Comparison of ENCODE assay signal across 9 cellular contexts in genomic region chr19:51366999-51367564, GRCh38. TPM values are rescaled to one million over a fixed set of nuclear protein-coding genes. Genes with fewer than 3 reads are reported as not detected.
A peak's percentile ranks its signal among the peaks of the same experiment; 100 is the strongest.
DNase-seq lines count a peak whose midpoint lies in the region; ATAC-seq, FAIRE-seq and TF ChIP-seq lines count a peak whose summit lies in the region.
"Had no signal": no experiment of that assay in that cellular context is flagged by ENCODE, and none has a peak within 500 bp of the region (broad histone marks: within the 10 kb centered on the region; RNA-seq: fewer than 3 reads in every experiment).

No MANE protein-coding gene starts in this region.

- DNase-seq in natural killer cell (peak; percentile 64), DMS153 treated with DMSO at 0.1 percent for 48 hours (lab: John Stamatoyannopoulos, UW; ENCODE audit: unreplicated experiment) (no peak), RCC 7860 (ENCODE audit: low spot score) (no peak)

- no peaks in the 10 kb centered on the region for H3F3A ChIP-seq in DOHH2 (ENCODE audit: control insufficient read depth, insufficient read depth)

- H3K4me2 ChIP-seq in DOHH2 (ENCODE audit: low read length): peak overlapping the region; percentile 98

- intact Hi-C loops in natural killer cell (cut with micrococcal nuclease): loop anchor here (1.0 to 5.0 kb wide), 3 partner anchors 28 to 235 kb away; no protein-coding TSS in a partner anchor

- no peak for FAIRE-seq in RCC 7860 (lab: Jason Lieb, UNC)

- no peak for TF ChIP-seq CTCF in DOHH2 (IDR thresholded peaks at IDR 0.05; ENCODE audit: low read depth, low read length, poor library complexity, severe bottlenecking)
- no peak for TF ChIP-seq CTCF in VCaP (conservative IDR thresholded peaks at IDR 0.05)
- no peak for TF ChIP-seq CTCF in natural killer cell (IDR thresholded peaks at IDR 0.05)

- peaks cover 18% of the 10 kb centered on the region for H3K36me3 Mint-ChIP-seq in natural killer cell

- H3K9me2 ChIP-seq in DOHH2 (replicated peaks; ENCODE audit: control insufficient read depth, low read length): no peaks in the 10 kb centered on the region

- ATAC-seq in HG03045 (IDR thresholded peaks at IDR 0.05; ENCODE audit: unreplicated experiment) (peak; percentile 5), natural killer cell (peak; percentile 1 to 13 (median 12)), GM18861 (IDR thresholded peaks at IDR 0.05; ENCODE audit: unreplicated experiment) (no peak)

- H3K4me1 ChIP-seq in DOHH2 (ENCODE audit: control insufficient read depth, low read length) (peaks cover 27% of the 10 kb centered on the region), endocrine pancreas (ENCODE audit: control insufficient read depth, insufficient read depth, low read length) (no peaks in the 10 kb centered on the region)

- H3K27ac ChIP-seq in DOHH2 (ENCODE audit: low read depth, low read length) (peak overlapping the region; percentile 84), VCaP (peak overlapping the region; percentile 93)

- no peaks in the 10 kb centered on the region for H3K27me3 Mint-ChIP-seq in natural killer cell (ENCODE audit: low read depth in 2 of 2)

- H3K9me3 ChIP-seq in DOHH2 (ENCODE audit: control insufficient read depth, insufficient read depth, low read length) (no peaks in the 10 kb centered on the region), endocrine pancreas (ENCODE audit: control insufficient read depth, low read length) (no peaks in the 10 kb centered on the region)

- H3K27ac Mint-ChIP-seq in natural killer cell: peak overlapping the region; percentile 88 to 94

- peak overlapping the region; percentile 98 for H3K4me3 Mint-ChIP-seq in natural killer cell

- peaks cover 53 to 84% of the 10 kb centered on the region in 2 donors for H3K4me1 Mint-ChIP-seq in natural killer cell

- H3K36me3 ChIP-seq in DOHH2 (ENCODE audit: control insufficient read depth, low read length) (peaks cover 10% of the 10 kb centered on the region; the same call in 1 of the 2 replicates), endocrine pancreas (ENCODE audit: control insufficient read depth, insufficient read depth, low read length) (no peaks in the 10 kb centered on the region)

- H3K4me3 ChIP-seq in DOHH2 (ENCODE audit: low read length): peak overlapping the region; percentile 100
- H3K4me3 ChIP-seq in endocrine pancreas (ENCODE audit: control insufficient read depth, insufficient read depth, low read length): peak overlapping the region; percentile 45

- peaks cover 45% of the 10 kb centered on the region for H3K79me2 ChIP-seq in DOHH2 (ENCODE audit: control insufficient read depth, low read length)

- H3K27me3 ChIP-seq in DOHH2 (ENCODE audit: control insufficient read depth, low read length) (no peaks in the 10 kb centered on the region), endocrine pancreas (ENCODE audit: control insufficient read depth, insufficient read depth, low read length) (no peaks in the 10 kb centered on the region)

- peak overlapping the region; percentile 34 for H3K9ac ChIP-seq in endocrine pancreas (ENCODE audit: control insufficient read depth, insufficient read depth, low read length)

- H4K20me1 ChIP-seq in DOHH2 (ENCODE audit: control insufficient read depth, insufficient read depth, low read depth, low read length): no peaks in the 10 kb centered on the region

- no peaks in the 10 kb centered on the region for H3K9me3 Mint-ChIP-seq in natural killer cell

RNA-seq across cellular contexts. Expression of gene ETFB, which starts 0.9 kb away (rescaled TPM):
- total RNA-seq in natural killer cell: 10 to 100 TPM; 44.9 to 60.1 (median 55.0) TPM

RNA-seq across cellular contexts. Expression of gene CLDND2, which starts 1.7 kb away (rescaled TPM):
- 10 to 100 TPM; 72.8 to 83.2 (median 75.3) TPM for total RNA-seq in natural killer cell
- total RNA-seq: M059J had no signal

RNA-seq across cellular contexts. Expression of gene NKG7, which starts 5.4 kb away (rescaled TPM):
- 1,000 to 10,000 TPM; 2,907 to 3,894 (median 3,151) TPM for total RNA-seq in natural killer cell
- total RNA-seq: M059J had no signal

RNA-seq across cellular contexts. Expression of gene LIM2, which starts 20.7 kb away (rescaled TPM):
- total RNA-seq in natural killer cell: 10 to 100 TPM in 1 of 3 donors, 1 to 10 TPM in 2; 5.9 to 10.3 (median 8.5) TPM
- total RNA-seq: M059J had no signal

RNA-seq across cellular contexts. Expression of gene C19orf84, which starts 23.3 kb away (rescaled TPM):
- total RNA-seq in natural killer cell: 1 to 10 TPM; 1.4 to 3.6 (median 1.7) TPM
- total RNA-seq: M059J had no signal
